In genomic region chr15:68218331-68218730, GRCh38 we compare ENCODE assay signal across 17 cellular contexts.
"Had no signal": no experiment of that assay in that cellular context is flagged by ENCODE, and none has a peak within 500 bp of the region (broad histone marks: within the 10 kb centered on the region; RNA-seq: fewer than 3 reads in every experiment).

No MANE protein-coding gene starts in this region.

- H3K4me1 ChIP-seq: adrenal gland, foreskin keratinocyte, neural progenitor cell, SJSA1, upper lobe of right lung had no signal

- H3K9me3 Mint-ChIP-seq: activated CD4-positive, alpha-beta T cell treated with anti-CD3 and anti-CD28 coated beads, Interleukin-2, amount 10 ng/mL, durations not matched to agents 7 days and 5 days; activated naive CD4-positive, alpha-beta T cell treated with anti-CD3 and anti-CD28 coated beads, Interleukin-2, amount 50 U/mL, for 72 hours; activated T-cell treated with anti-CD3 and anti-CD28 coated beads, Interleukin-2, amount 50 U/mL, for 24 hours; naive thymus-derived CD4-positive, alpha-beta T cell; stimulated activated naive B cell treated with anti-CD40 and anti-IgM and Interleukin-4, amounts not matched to agents 10 μg/mL and 1 μg/mL and 100 μg/mL, for 72 hours; T-helper 1 cell treated with Interleukin-12 subunit alpha and Interleukin-12 subunit beta and Interleukin-4 antibody, amounts not matched to agents 30 μg/mL and 1 μg/mL, for 36 hours had no signal

- DNase-seq: activated CD4-positive, alpha-beta T cell treated with anti-CD3 and anti-CD28 coated beads, Interleukin-2, amount 10 ng/mL, durations not matched to agents 7 days and 5 days; activated T-cell treated with anti-CD3 and anti-CD28 coated beads, Interleukin-2, amount 50 U/mL, for 24 hours; foreskin keratinocyte; glutamatergic neuron; hypothalamus; kidney glomerular epithelial cell; left ventricle myocardium superior; naive thymus-derived CD4-positive, alpha-beta T cell; stimulated activated CD4-positive, alpha-beta T cell treated with anti-CD3 and anti-CD28 coated beads, Interleukin-4, amount 100 ng/mL, for 4 hours; stimulated activated naive B cell treated with anti-CD40 and anti-IgM and Interleukin-4, amounts not matched to agents 10 μg/mL and 1 μg/mL and 100 μg/mL, for 72 hours; upper lobe of right lung had no signal

- H3K4me3 Mint-ChIP-seq: activated CD4-positive, alpha-beta T cell treated with anti-CD3 and anti-CD28 coated beads, Interleukin-2, amount 10 ng/mL, durations not matched to agents 7 days and 5 days; activated T-cell treated with anti-CD3 and anti-CD28 coated beads, Interleukin-2, amount 50 U/mL, for 24 hours; naive thymus-derived CD4-positive, alpha-beta T cell; neural progenitor cell; stimulated activated naive B cell treated with anti-CD40 and anti-IgM and Interleukin-4, amounts not matched to agents 10 μg/mL and 1 μg/mL and 100 μg/mL, for 72 hours; T-helper 1 cell treated with Interleukin-12 subunit alpha and Interleukin-12 subunit beta and Interleukin-4 antibody, amounts not matched to agents 30 μg/mL and 1 μg/mL, for 36 hours had no signal

- H3K4me3 ChIP-seq: adrenal gland, neural progenitor cell, right lobe of liver, SJSA1, upper lobe of right lung had no signal

- H3K27me3 Mint-ChIP-seq: activated CD4-positive, alpha-beta T cell treated with anti-CD3 and anti-CD28 coated beads, Interleukin-2, amount 10 ng/mL, durations not matched to agents 7 days and 5 days; activated T-cell treated with anti-CD3 and anti-CD28 coated beads, Interleukin-2, amount 50 U/mL, for 24 hours; naive thymus-derived CD4-positive, alpha-beta T cell; stimulated activated naive B cell treated with anti-CD40 and anti-IgM and Interleukin-4, amounts not matched to agents 10 μg/mL and 1 μg/mL and 100 μg/mL, for 72 hours had no signal

- H3K36me3 ChIP-seq: adrenal gland, neural progenitor cell, upper lobe of right lung had no signal

- H3K9me3 ChIP-seq: adrenal gland, right lobe of liver, SJSA1, upper lobe of right lung had no signal

- H3K27ac Mint-ChIP-seq: activated CD4-positive, alpha-beta T cell treated with anti-CD3 and anti-CD28 coated beads, Interleukin-2, amount 10 ng/mL, durations not matched to agents 7 days and 5 days; activated naive CD4-positive, alpha-beta T cell treated with anti-CD3 and anti-CD28 coated beads, Interleukin-2, amount 50 U/mL, for 72 hours; activated T-cell treated with anti-CD3 and anti-CD28 coated beads, Interleukin-2, amount 50 U/mL, for 24 hours; naive thymus-derived CD4-positive, alpha-beta T cell; neural progenitor cell; stimulated activated naive B cell treated with anti-CD40 and anti-IgM and Interleukin-4, amounts not matched to agents 10 μg/mL and 1 μg/mL and 100 μg/mL, for 72 hours; T-helper 1 cell treated with Interleukin-12 subunit alpha and Interleukin-12 subunit beta and Interleukin-4 antibody, amounts not matched to agents 30 μg/mL and 1 μg/mL, for 36 hours had no signal

- ATAC-seq: activated naive CD4-positive, alpha-beta T cell treated with anti-CD3 and anti-CD28 coated beads, Interleukin-2, amount 50 U/mL, for 72 hours; foreskin keratinocyte; left ventricle myocardium superior; naive thymus-derived CD4-positive, alpha-beta T cell; right lobe of liver; stimulated activated naive B cell treated with anti-CD40 and anti-IgM and Interleukin-4, amounts not matched to agents 10 μg/mL and 1 μg/mL and 100 μg/mL, for 72 hours; upper lobe of right lung had no signal

- H3K27me3 ChIP-seq: adrenal gland, foreskin keratinocyte, neural progenitor cell, right lobe of liver, SJSA1, upper lobe of right lung had no signal

- H3K27ac ChIP-seq: adrenal gland, foreskin keratinocyte, neural progenitor cell, right lobe of liver, SJSA1, upper lobe of right lung had no signal
